21 cellular contexts compared by ENCODE assay signal in the genomic region with DNA sequence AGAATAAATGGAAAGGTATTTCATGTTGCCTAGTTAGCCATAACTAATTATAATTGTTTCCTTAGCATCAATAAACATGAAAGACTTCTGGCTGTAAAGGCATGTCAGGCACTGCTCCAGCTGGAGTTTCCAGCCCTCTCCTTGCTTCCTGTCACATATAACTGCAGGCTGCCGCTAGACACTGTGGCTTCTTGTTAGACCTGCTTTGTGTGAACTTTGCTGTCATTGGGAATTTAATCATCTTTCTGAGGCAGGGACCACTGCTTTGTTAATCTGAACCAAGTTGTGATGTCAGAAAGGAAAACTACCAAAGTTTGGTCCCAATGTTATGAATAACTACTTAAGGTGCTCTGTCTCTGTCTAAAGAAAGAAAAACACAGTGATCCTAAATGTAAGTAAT.
DNase-seq lines count a peak whose midpoint lies in the region; ATAC-seq, FAIRE-seq and TF ChIP-seq lines count a peak whose summit lies in the region.
"Had no signal": no experiment of that assay in that cellular context is flagged by ENCODE, and none has a peak within 500 bp of the region (broad histone marks: within the 10 kb centered on the region; RNA-seq: fewer than 3 reads in every experiment).

No MANE protein-coding gene starts in this region.

- H3K27ac Mint-ChIP-seq in activated naive CD8-positive, alpha-beta T cell treated with anti-CD3 and anti-CD28 coated beads, Interleukin-2, amount 10 ng/mL, durations not matched to agents 7 days and 5 days = peak overlapping the region; percentile 46
- H3K27ac Mint-ChIP-seq in activated naive CD8-positive, alpha-beta T cell treated with anti-CD3 and anti-CD28 coated beads, Interleukin-2, amount 50 U/mL, for 24 hours = no peak overlapping the region
- peak overlapping the region; percentile 81 to 91 for H3K27ac Mint-ChIP-seq in natural killer cell treated with Interleukin-12 subunit alpha and Interleukin-12 subunit beta and Interleukin-15 and Interleukin-18, amount 100 ng/mL, for 72 hours
- H3K27ac Mint-ChIP-seq in progenitor cell of endocrine pancreas = no peak overlapping the region
- no peak overlapping the region for H3K27ac Mint-ChIP-seq in activated CD8-positive, alpha-beta T cell treated with anti-CD3 and anti-CD28 coated beads, Interleukin-2, amount 10 ng/mL, durations not matched to agents 7 days and 5 days
- H3K27ac Mint-ChIP-seq: activated naive CD4-positive, alpha-beta T cell treated with anti-CD3 and anti-CD28 coated beads for 36 hours; B cell; nephron progenitor cell had no signal

- H3K4me1 Mint-ChIP-seq in activated naive CD8-positive, alpha-beta T cell treated with anti-CD3 and anti-CD28 coated beads, Interleukin-2, amount 10 ng/mL, durations not matched to agents 7 days and 5 days = peaks cover 63% of the 10 kb centered on the region
- H3K4me1 Mint-ChIP-seq in activated naive CD8-positive, alpha-beta T cell treated with anti-CD3 and anti-CD28 coated beads, Interleukin-2, amount 50 U/mL, for 24 hours = peaks cover 44% of the 10 kb centered on the region
- peaks cover 67 to 78% of the 10 kb centered on the region in 2 donors for H3K4me1 Mint-ChIP-seq in natural killer cell treated with Interleukin-12 subunit alpha and Interleukin-12 subunit beta and Interleukin-15 and Interleukin-18, amount 100 ng/mL, for 72 hours (ENCODE audit: low read depth in 2 of 2)
- H3K4me1 Mint-ChIP-seq in progenitor cell of endocrine pancreas (ENCODE audit: low read depth) = no peaks in the 10 kb centered on the region
- H3K4me1 Mint-ChIP-seq in activated CD8-positive, alpha-beta T cell treated with anti-CD3 and anti-CD28 coated beads, Interleukin-2, amount 10 ng/mL, durations not matched to agents 7 days and 5 days (ENCODE audit: low read depth) = peaks cover 88% of the 10 kb centered on the region

- no peak for ATAC-seq in activated naive CD8-positive, alpha-beta T cell treated with anti-CD3 and anti-CD28 coated beads, Interleukin-2, amount 10 ng/mL, durations not matched to agents 7 days and 5 days (ENCODE audit: low read depth)
- no peak for ATAC-seq in activated naive CD8-positive, alpha-beta T cell treated with anti-CD3 and anti-CD28 coated beads, Interleukin-2, amount 50 U/mL, for 24 hours
- no peak for ATAC-seq in natural killer cell treated with Interleukin-12 subunit alpha and Interleukin-12 subunit beta and Interleukin-15 and Interleukin-18, amount 100 ng/mL, for 72 hours
- ATAC-seq in activated CD8-positive, alpha-beta T cell treated with anti-CD3 and anti-CD28 coated beads, Interleukin-2, amount 10 ng/mL, durations not matched to agents 7 days and 5 days = no peak
- ATAC-seq: activated T-cell treated with anti-CD3 and anti-CD28 coated beads, Interleukin-2, amount 50 U/mL, for 4 hours; HCT116; K562 had no signal

- no peak overlapping the region for H3K4me3 Mint-ChIP-seq in activated naive CD8-positive, alpha-beta T cell treated with anti-CD3 and anti-CD28 coated beads, Interleukin-2, amount 10 ng/mL, durations not matched to agents 7 days and 5 days
- H3K4me3 Mint-ChIP-seq in activated naive CD8-positive, alpha-beta T cell treated with anti-CD3 and anti-CD28 coated beads, Interleukin-2, amount 50 U/mL, for 24 hours = no peak overlapping the region
- no peak overlapping the region for H3K4me3 Mint-ChIP-seq in natural killer cell treated with Interleukin-12 subunit alpha and Interleukin-12 subunit beta and Interleukin-15 and Interleukin-18, amount 100 ng/mL, for 72 hours
- H3K4me3 Mint-ChIP-seq in progenitor cell of endocrine pancreas (ENCODE audit: low read depth) = no peak overlapping the region
- H3K4me3 Mint-ChIP-seq in activated CD8-positive, alpha-beta T cell treated with anti-CD3 and anti-CD28 coated beads, Interleukin-2, amount 10 ng/mL, durations not matched to agents 7 days and 5 days = no peak overlapping the region
- H3K4me3 Mint-ChIP-seq: activated naive CD4-positive, alpha-beta T cell treated with anti-CD3 and anti-CD28 coated beads for 36 hours; activated T-cell treated with anti-CD3 and anti-CD28 coated beads, Interleukin-2, amount 50 U/mL, for 4 hours; B cell; nephron progenitor cell had no signal

- POLR2A ChIA-PET in activated naive CD8-positive, alpha-beta T cell treated with anti-CD3 and anti-CD28 coated beads, Interleukin-2, amount 10 ng/mL, durations not matched to agents 7 days and 5 days (lab: Charles Lee) = no interaction called here
- POLR2A ChIA-PET in activated CD8-positive, alpha-beta T cell treated with anti-CD3 and anti-CD28 coated beads, Interleukin-2, amount 10 ng/mL, durations not matched to agents 7 days and 5 days (lab: Charles Lee) = no interaction called here

- no peak for FAIRE-seq in frontal cortex (lab: Jason Lieb, UNC)
- FAIRE-seq: K562 had no signal

- peaks cover 2% of the 10 kb centered on the region for H3K9me3 Mint-ChIP-seq in activated naive CD8-positive, alpha-beta T cell treated with anti-CD3 and anti-CD28 coated beads, Interleukin-2, amount 10 ng/mL, durations not matched to agents 7 days and 5 days
- H3K9me3 Mint-ChIP-seq in activated naive CD8-positive, alpha-beta T cell treated with anti-CD3 and anti-CD28 coated beads, Interleukin-2, amount 50 U/mL, for 24 hours = peaks cover 5% of the 10 kb centered on the region
- H3K9me3 Mint-ChIP-seq in natural killer cell treated with Interleukin-12 subunit alpha and Interleukin-12 subunit beta and Interleukin-15 and Interleukin-18, amount 100 ng/mL, for 72 hours = peaks cover 7% of the 10 kb centered on the region
- no peaks in the 10 kb centered on the region for H3K9me3 Mint-ChIP-seq in progenitor cell of endocrine pancreas (ENCODE audit: low read depth)
- peaks cover 18% of the 10 kb centered on the region for H3K9me3 Mint-ChIP-seq in activated CD8-positive, alpha-beta T cell treated with anti-CD3 and anti-CD28 coated beads, Interleukin-2, amount 10 ng/mL, durations not matched to agents 7 days and 5 days (ENCODE audit: insufficient read depth)
- H3K9me3 Mint-ChIP-seq: activated naive CD4-positive, alpha-beta T cell treated with anti-CD3 and anti-CD28 coated beads for 36 hours; activated T-cell treated with anti-CD3 and anti-CD28 coated beads, Interleukin-2, amount 50 U/mL, for 4 hours; nephron progenitor cell had no signal

- CTCF ChIA-PET in activated CD8-positive, alpha-beta T cell treated with anti-CD3 and anti-CD28 coated beads, Interleukin-2, amount 10 ng/mL, durations not matched to agents 7 days and 5 days (lab: Charles Lee) = no interaction called here

- TF ChIP-seq CTCF in progenitor cell of endocrine pancreas (IDR thresholded peaks at IDR 0.05; ENCODE audit: unreplicated experiment) = no peak

- peak overlapping the region; percentile 74 for H3K27ac ChIP-seq in epithelial cell of prostate
- H3K27ac ChIP-seq: parathyroid adenoma, thoracic aorta had no signal

- no peak for DNase-seq in activated naive CD8-positive, alpha-beta T cell treated with anti-CD3 and anti-CD28 coated beads, Interleukin-2, amount 10 ng/mL, durations not matched to agents 7 days and 5 days
- DNase-seq in activated naive CD8-positive, alpha-beta T cell treated with anti-CD3 and anti-CD28 coated beads, Interleukin-2, amount 50 U/mL, for 24 hours = no peak
- DNase-seq in epithelial cell of prostate (ENCODE audit: low read depth, low spot score) = no peak
- no peak for DNase-seq in natural killer cell treated with Interleukin-12 subunit alpha and Interleukin-12 subunit beta and Interleukin-15 and Interleukin-18, amount 100 ng/mL, for 72 hours (ENCODE audit: low spot score)
- DNase-seq in progenitor cell of endocrine pancreas (ENCODE audit: low spot score, unreplicated experiment) = no peak
- no peak for DNase-seq in T-helper 9 cell
- DNase-seq in frontal cortex (ENCODE audit: low spot score in 2 of 2) = no peak
- DNase-seq in activated CD8-positive, alpha-beta T cell treated with anti-CD3 and anti-CD28 coated beads, Interleukin-2, amount 10 ng/mL, durations not matched to agents 7 days and 5 days = no peak
- DNase-seq: 8988T; activated CD4-positive, CD25-positive, alpha-beta regulatory T cell treated with anti-CD3 and anti-CD28 coated beads, Interleukin-2, amount 50 U/mL, for 72 hours; activated naive CD4-positive, alpha-beta T cell treated with anti-CD3 and anti-CD28 coated beads for 36 hours; activated T-cell treated with anti-CD3 and anti-CD28 coated beads, Interleukin-2, amount 50 U/mL, for 4 hours; NCI-H524; nephron progenitor cell; RPMI8226; stimulated activated CD4-positive, alpha-beta T cell treated with anti-CD3 and anti-CD28 coated beads, Interleukin-1b, Interleukin-23, amount 100 ng/mL, for 48 hours had no signal

- peaks cover 4% of the 10 kb centered on the region for H3K36me3 Mint-ChIP-seq in activated naive CD8-positive, alpha-beta T cell treated with anti-CD3 and anti-CD28 coated beads, Interleukin-2, amount 10 ng/mL, durations not matched to agents 7 days and 5 days
- no peaks in the 10 kb centered on the region for H3K36me3 Mint-ChIP-seq in activated naive CD8-positive, alpha-beta T cell treated with anti-CD3 and anti-CD28 coated beads, Interleukin-2, amount 50 U/mL, for 24 hours (ENCODE audit: low read depth)
- H3K36me3 Mint-ChIP-seq in natural killer cell treated with Interleukin-12 subunit alpha and Interleukin-12 subunit beta and Interleukin-15 and Interleukin-18, amount 100 ng/mL, for 72 hours = peaks cover 4% of the 10 kb centered on the region
- H3K36me3 Mint-ChIP-seq in progenitor cell of endocrine pancreas (ENCODE audit: insufficient read depth) = no peaks in the 10 kb centered on the region
- H3K36me3 Mint-ChIP-seq in activated CD8-positive, alpha-beta T cell treated with anti-CD3 and anti-CD28 coated beads, Interleukin-2, amount 10 ng/mL, durations not matched to agents 7 days and 5 days (ENCODE audit: low read depth) = peaks cover 15% of the 10 kb centered on the region

- H3K27me3 Mint-ChIP-seq in activated naive CD8-positive, alpha-beta T cell treated with anti-CD3 and anti-CD28 coated beads, Interleukin-2, amount 10 ng/mL, durations not matched to agents 7 days and 5 days = no peaks in the 10 kb centered on the region
- H3K27me3 Mint-ChIP-seq in activated naive CD8-positive, alpha-beta T cell treated with anti-CD3 and anti-CD28 coated beads, Interleukin-2, amount 50 U/mL, for 24 hours = peaks cover 6% of the 10 kb centered on the region
- H3K27me3 Mint-ChIP-seq in natural killer cell treated with Interleukin-12 subunit alpha and Interleukin-12 subunit beta and Interleukin-15 and Interleukin-18, amount 100 ng/mL, for 72 hours = no peaks in the 10 kb centered on the region
- peaks cover 9% of the 10 kb centered on the region for H3K27me3 Mint-ChIP-seq in progenitor cell of endocrine pancreas
- peaks cover 2% of the 10 kb centered on the region for H3K27me3 Mint-ChIP-seq in activated CD8-positive, alpha-beta T cell treated with anti-CD3 and anti-CD28 coated beads, Interleukin-2, amount 10 ng/mL, durations not matched to agents 7 days and 5 days (ENCODE audit: low read depth)
- H3K27me3 Mint-ChIP-seq: B cell had no signal

Comparison
In these comparisons a context has a peak if more than half of its experiments do, and no peak if none do; other contexts are left out.
1. H3K27ac Mint-ChIP-seq: peak in activated naive CD8-positive, alpha-beta T cell treated with anti-CD3 and anti-CD28 coated beads, Interleukin-2, amount 10 ng/mL, durations not matched to agents 7 days and 5 days (single experiment) and natural killer cell treated with Interleukin-12 subunit alpha and Interleukin-12 subunit beta and Interleukin-15 and Interleukin-18, amount 100 ng/mL, for 72 hours (2 of 2); none in activated naive CD8-positive, alpha-beta T cell treated with anti-CD3 and anti-CD28 coated beads, Interleukin-2, amount 50 U/mL, for 24 hours (single experiment), progenitor cell of endocrine pancreas (single experiment) and activated CD8-positive, alpha-beta T cell treated with anti-CD3 and anti-CD28 coated beads, Interleukin-2, amount 10 ng/mL, durations not matched to agents 7 days and 5 days (single experiment).